22 cellular contexts compared by ENCODE assay signal in the genomic region with DNA sequence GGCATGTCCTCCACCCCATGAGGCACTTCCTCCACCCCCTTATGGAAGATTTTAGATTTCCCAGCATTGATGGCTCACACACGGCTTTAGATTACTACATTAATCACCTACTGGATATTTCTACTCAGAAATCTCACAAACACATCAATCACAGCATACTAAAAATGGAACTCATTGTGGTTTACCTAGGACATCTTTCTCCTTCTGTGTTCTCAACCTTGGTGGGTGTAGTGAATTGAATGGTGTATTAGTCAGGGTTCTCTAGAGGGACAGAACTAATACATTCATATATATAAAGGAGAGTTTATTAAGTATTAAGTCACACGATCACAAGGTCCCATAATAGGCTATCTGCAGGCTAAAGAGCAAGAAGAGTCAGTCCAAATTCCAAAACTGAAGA.
DNase-seq lines count a peak whose midpoint lies in the region; ATAC-seq, FAIRE-seq and TF ChIP-seq lines count a peak whose summit lies in the region.
"Had no signal": no experiment of that assay in that cellular context is flagged by ENCODE, and none has a peak within 500 bp of the region (broad histone marks: within the 10 kb centered on the region; RNA-seq: fewer than 3 reads in every experiment).

No MANE protein-coding gene starts in this region.

- H3K4me3 Mint-ChIP-seq in activated CD8-positive, alpha-beta T cell treated with anti-CD3 and anti-CD28 coated beads for 36 hours = no peak overlapping the region
- no peak overlapping the region for H3K4me3 Mint-ChIP-seq in activated CD8-positive, alpha-beta T cell treated with anti-CD3 and anti-CD28 coated beads, Interleukin-2, amount 10 ng/mL, durations not matched to agents 7 days and 5 days
- no peak overlapping the region for H3K4me3 Mint-ChIP-seq in stimulated activated effector memory CD8-positive, alpha-beta T cell treated with anti-CD3 and anti-CD28 coated beads, Interleukin-12 subunit alpha, Interleukin-12 subunit beta, amount 100 ng/mL, for 72 hours
- H3K4me3 Mint-ChIP-seq: CD8-positive, alpha-beta T cell had no signal

- no peak for FAIRE-seq in pancreas (lab: Jason Lieb, UNC)
- FAIRE-seq: A549, GM12891, GM18507, H54, HepG2 had no signal

- TF ChIP-seq CTCF in activated CD8-positive, alpha-beta T cell treated with anti-CD3 and anti-CD28 coated beads for 36 hours (IDR thresholded peaks at IDR 0.05) = no peak
- TF ChIP-seq CTCF in GM13977 (IDR thresholded peaks at IDR 0.05; ENCODE audit: extremely low read depth, insufficient read depth, missing control alignments) (no peak), pancreas (IDR thresholded peaks at IDR 0.05) (no peak)

- H3K9me3 Mint-ChIP-seq in activated CD8-positive, alpha-beta T cell treated with anti-CD3 and anti-CD28 coated beads for 36 hours = no peaks in the 10 kb centered on the region
- no peaks in the 10 kb centered on the region for H3K9me3 Mint-ChIP-seq in activated CD8-positive, alpha-beta T cell treated with anti-CD3 and anti-CD28 coated beads, Interleukin-2, amount 10 ng/mL, durations not matched to agents 7 days and 5 days (ENCODE audit: insufficient read depth)
- H3K9me3 Mint-ChIP-seq in stimulated activated effector memory CD8-positive, alpha-beta T cell treated with anti-CD3 and anti-CD28 coated beads, Interleukin-12 subunit alpha, Interleukin-12 subunit beta, amount 100 ng/mL, for 72 hours = peaks cover 7% of the 10 kb centered on the region
- H3K9me3 Mint-ChIP-seq: CD8-positive, alpha-beta T cell had no signal

- no peaks in the 10 kb centered on the region for H3K27me3 ChIP-seq in pancreas
- H3K27me3 ChIP-seq: BLaER1 had no signal

- in situ Hi-C loops in GM13977 (cut with MboI; ENCODE audit: low pct_unique_long_range_greater_than_20kb, low sequenced_read_pairs, unreplicated experiment) = loop anchor here (10.0 kb wide), 1 partner anchor 133 kb away; no protein-coding TSS in a partner anchor

- no peaks in the 10 kb centered on the region for H3K9me3 ChIP-seq in pancreas
- H3K9me3 ChIP-seq: A549, BLaER1 had no signal

- no peak overlapping the region for H3K27ac ChIP-seq in pancreas
- H3K27ac ChIP-seq: A549, BLaER1 had no signal

- no peak overlapping the region for H3K27ac Mint-ChIP-seq in activated CD8-positive, alpha-beta T cell treated with anti-CD3 and anti-CD28 coated beads for 36 hours
- H3K27ac Mint-ChIP-seq in activated CD8-positive, alpha-beta T cell treated with anti-CD3 and anti-CD28 coated beads, Interleukin-2, amount 10 ng/mL, durations not matched to agents 7 days and 5 days = no peak overlapping the region
- H3K27ac Mint-ChIP-seq in stimulated activated effector memory CD8-positive, alpha-beta T cell treated with anti-CD3 and anti-CD28 coated beads, Interleukin-12 subunit alpha, Interleukin-12 subunit beta, amount 100 ng/mL, for 72 hours = no peak overlapping the region
- H3K27ac Mint-ChIP-seq: CD8-positive, alpha-beta T cell had no signal

- peaks cover 9% of the 10 kb centered on the region for H3K4me1 Mint-ChIP-seq in activated CD8-positive, alpha-beta T cell treated with anti-CD3 and anti-CD28 coated beads for 36 hours (ENCODE audit: low read depth)
- no peaks in the 10 kb centered on the region for H3K4me1 Mint-ChIP-seq in activated CD8-positive, alpha-beta T cell treated with anti-CD3 and anti-CD28 coated beads, Interleukin-2, amount 10 ng/mL, durations not matched to agents 7 days and 5 days (ENCODE audit: low read depth)
- H3K4me1 Mint-ChIP-seq in stimulated activated effector memory CD8-positive, alpha-beta T cell treated with anti-CD3 and anti-CD28 coated beads, Interleukin-12 subunit alpha, Interleukin-12 subunit beta, amount 100 ng/mL, for 72 hours = peaks cover 12% of the 10 kb centered on the region

- CTCF ChIA-PET in activated CD8-positive, alpha-beta T cell treated with anti-CD3 and anti-CD28 coated beads for 36 hours (lab: Charles Lee) = no interaction called here
- CTCF ChIA-PET in activated CD8-positive, alpha-beta T cell treated with anti-CD3 and anti-CD28 coated beads, Interleukin-2, amount 10 ng/mL, durations not matched to agents 7 days and 5 days (lab: Charles Lee) = no interaction called here

- H3K4me1 ChIP-seq in pancreas = no peaks in the 10 kb centered on the region
- H3K4me1 ChIP-seq: A549, BLaER1 had no signal

- H3K36me3 ChIP-seq in pancreas = no peaks in the 10 kb centered on the region
- H3K36me3 ChIP-seq: BLaER1 had no signal

- 68 to 71% methylated on average over 2 of the region's 2 CpGs for WGBS in pancreas, 2 donors

- peak; percentile 56 for ATAC-seq in activated CD8-positive, alpha-beta T cell treated with anti-CD3 and anti-CD28 coated beads for 36 hours
- ATAC-seq in activated CD8-positive, alpha-beta T cell treated with anti-CD3 and anti-CD28 coated beads, Interleukin-2, amount 10 ng/mL, durations not matched to agents 7 days and 5 days = no peak
- ATAC-seq in HG02870 (IDR thresholded peaks at IDR 0.05; ENCODE audit: unreplicated experiment) (peak; percentile 73), pancreas (no peak)
- ATAC-seq in stimulated activated effector memory CD8-positive, alpha-beta T cell treated with anti-CD3 and anti-CD28 coated beads, Interleukin-12 subunit alpha, Interleukin-12 subunit beta, amount 100 ng/mL, for 72 hours = peak; percentile 78
- ATAC-seq: A549; CD8-positive, alpha-beta T cell; HepG2 had no signal

- H3K36me3 Mint-ChIP-seq in activated CD8-positive, alpha-beta T cell treated with anti-CD3 and anti-CD28 coated beads for 36 hours (ENCODE audit: low read depth) = no peaks in the 10 kb centered on the region
- no peaks in the 10 kb centered on the region for H3K36me3 Mint-ChIP-seq in activated CD8-positive, alpha-beta T cell treated with anti-CD3 and anti-CD28 coated beads, Interleukin-2, amount 10 ng/mL, durations not matched to agents 7 days and 5 days (ENCODE audit: low read depth)
- H3K36me3 Mint-ChIP-seq in stimulated activated effector memory CD8-positive, alpha-beta T cell treated with anti-CD3 and anti-CD28 coated beads, Interleukin-12 subunit alpha, Interleukin-12 subunit beta, amount 100 ng/mL, for 72 hours = no peaks in the 10 kb centered on the region
- H3K36me3 Mint-ChIP-seq: CD8-positive, alpha-beta T cell had no signal

- POLR2A ChIA-PET in activated CD8-positive, alpha-beta T cell treated with anti-CD3 and anti-CD28 coated beads for 36 hours (lab: Charles Lee) = no interaction called here
- POLR2A ChIA-PET in activated CD8-positive, alpha-beta T cell treated with anti-CD3 and anti-CD28 coated beads, Interleukin-2, amount 10 ng/mL, durations not matched to agents 7 days and 5 days (lab: Charles Lee) = no interaction called here

- no peak for DNase-seq in activated CD8-positive, alpha-beta T cell treated with anti-CD3 and anti-CD28 coated beads for 36 hours
- no peak for DNase-seq in activated CD8-positive, alpha-beta T cell treated with anti-CD3 and anti-CD28 coated beads, Interleukin-2, amount 10 ng/mL, durations not matched to agents 7 days and 5 days
- DNase-seq in GM13977 (ENCODE audit: low spot score) = peak; percentile 14
- no peak for DNase-seq in stimulated activated effector memory CD8-positive, alpha-beta T cell treated with anti-CD3 and anti-CD28 coated beads, Interleukin-12 subunit alpha, Interleukin-12 subunit beta, amount 100 ng/mL, for 72 hours (ENCODE audit: low spot score in 2 of 2)
- DNase-seq in pancreas = no peak
- DNase-seq in NCI-H187 treated with DMSO at 0.1 percent for 48 hours (lab: John Stamatoyannopoulos, UW) = no peak
- DNase-seq: CD8-positive, alpha-beta T cell; DMS53; EL; KBM-7; NCI-H1105; NCI-H1694; NCI-H510A treated with DMSO at 0.1 percent for 48 hours; NCI-H774; SHP77 had no signal

- H3K4me3 ChIP-seq in pancreas = no peak overlapping the region
- H3K4me3 ChIP-seq: A549, BLaER1 had no signal

- peaks cover 8% of the 10 kb centered on the region for H3K27me3 Mint-ChIP-seq in activated CD8-positive, alpha-beta T cell treated with anti-CD3 and anti-CD28 coated beads for 36 hours
- no peaks in the 10 kb centered on the region for H3K27me3 Mint-ChIP-seq in activated CD8-positive, alpha-beta T cell treated with anti-CD3 and anti-CD28 coated beads, Interleukin-2, amount 10 ng/mL, durations not matched to agents 7 days and 5 days (ENCODE audit: low read depth)

- intact Hi-C loops in activated CD8-positive, alpha-beta T cell treated with anti-CD3 and anti-CD28 coated beads for 36 hours (cut with micrococcal nuclease) = no loop called here
- intact Hi-C loops in pancreas (cut with DNase I) = no loop called here

Comparison
In these comparisons a context has a peak if more than half of its experiments do, and no peak if none do; other contexts are left out.
1. ATAC-seq: peak in activated CD8-positive, alpha-beta T cell treated with anti-CD3 and anti-CD28 coated beads for 36 hours (single experiment), HG02870 (single experiment) and stimulated activated effector memory CD8-positive, alpha-beta T cell treated with anti-CD3 and anti-CD28 coated beads, Interleukin-12 subunit alpha, Interleukin-12 subunit beta, amount 100 ng/mL, for 72 hours (single experiment); none in activated CD8-positive, alpha-beta T cell treated with anti-CD3 and anti-CD28 coated beads, Interleukin-2, amount 10 ng/mL, durations not matched to agents 7 days and 5 days (single experiment) and pancreas (0 of 4).